Comparison of ENCODE assay signal across 9 cellular contexts in the genomic region with DNA sequence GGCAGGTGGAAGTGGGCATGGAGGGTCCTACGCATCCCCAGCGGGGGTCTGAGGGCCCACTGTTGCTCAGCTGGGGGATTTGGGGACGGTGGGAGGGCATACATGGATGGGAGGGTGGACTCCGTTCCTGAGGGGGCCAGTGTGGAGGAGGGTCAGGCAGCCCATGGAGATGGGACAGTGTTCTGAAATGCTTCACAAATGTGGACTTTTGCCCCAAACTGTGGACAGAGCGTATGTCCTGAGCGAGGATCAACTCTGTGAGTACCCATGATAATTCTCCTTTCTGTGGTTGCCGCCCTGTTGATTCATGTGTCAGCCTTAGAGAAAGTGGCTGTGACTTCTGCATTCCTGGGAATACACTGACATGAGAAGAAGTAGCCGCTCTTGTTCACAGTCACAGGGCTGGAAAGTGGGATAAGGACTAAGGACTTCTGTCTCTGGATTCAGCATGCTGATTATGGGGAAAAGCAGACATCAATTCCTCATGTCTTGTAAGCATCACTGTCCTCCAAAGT. TPM values are rescaled to one million over a fixed set of nuclear protein-coding genes. Genes with fewer than 3 reads are reported as not detected.
A peak's percentile ranks its signal among the peaks of the same experiment; 100 is the strongest.
DNase-seq lines count a peak whose midpoint lies in the region; ATAC-seq and TF ChIP-seq lines count a peak whose summit lies in the region.
"Had no signal": no experiment of that assay in that cellular context is flagged by ENCODE, and none has a peak within 500 bp of the region (broad histone marks: within the 10 kb centered on the region; RNA-seq: fewer than 3 reads in every experiment).

No MANE protein-coding gene starts in this region.

- H3K4me3 ChIP-seq in A673 (ENCODE audit: low read depth, low read length, poor library complexity, severe bottlenecking) (no peak overlapping the region), muscle layer of duodenum (ENCODE audit: low read depth in 1 of 2, low read length in 2 of 2) (no peak overlapping the region), SJCRH30 (no peak overlapping the region)

- POLR2A ChIA-PET in A673 (lab: Charles Lee; ENCODE audit: low non-redundant PET), result no interaction called here

- BruUV-seq in A673 (replicated peaks; lab: Mats Ljungman, UMichigan), result no TSS peak

- peaks cover 52% of the 10 kb centered on the region for H3K4me1 Mint-ChIP-seq in central memory CD8-positive, alpha-beta T cell

- no peaks in the 10 kb centered on the region for H3K9me3 ChIP-seq in A673 (ENCODE audit: low read depth, low read length, poor library complexity, severe bottlenecking)
- H3K9me3 ChIP-seq in muscle layer of duodenum (ENCODE audit: control insufficient read depth in 1 of 2, low read length in 2 of 2), result no peaks in the 10 kb centered on the region
- no peaks in the 10 kb centered on the region for H3K9me3 ChIP-seq in SJCRH30 (replicated peaks)

- no peak for ATAC-seq in central memory CD8-positive, alpha-beta T cell (replicated peaks; ENCODE audit: extremely low read depth, poor library complexity, severe bottlenecking)

- H3K27me3 ChIP-seq in A673 (replicated peaks; ENCODE audit: insufficient read depth, low read depth, low read length, poor library complexity) (no peaks in the 10 kb centered on the region), muscle layer of duodenum (ENCODE audit: low read depth, low read length) (no peaks in the 10 kb centered on the region), SJCRH30 (no peaks in the 10 kb centered on the region)

- H3K4me1 ChIP-seq in A673 (ENCODE audit: insufficient read depth, low read length, poor library complexity, severe bottlenecking), result peaks cover 45% of the 10 kb centered on the region
- H3K4me1 ChIP-seq in muscle layer of duodenum (ENCODE audit: control insufficient read depth in 1 of 2, insufficient read depth in 2 of 2, low read length in 2 of 2), result peaks cover 0 to 16% of the 10 kb centered on the region in 2 donors
- no peaks in the 10 kb centered on the region for H3K4me1 ChIP-seq in SJCRH30

- intact Hi-C loops in A673 (cut with micrococcal nuclease; ENCODE audit: unreplicated experiment), result no loop called here

- DNase-seq in A673 (ENCODE audit: low spot score) (no peak), LHCN-M2 (ENCODE audit: low read depth) (peak; percentile 54), DMS153 treated with DMSO at 0.1 percent for 48 hours (lab: John Stamatoyannopoulos, UW; ENCODE audit: unreplicated experiment) (no peak), NCI-H2196 (lab: John Stamatoyannopoulos, UW; ENCODE audit: unreplicated experiment) (no peak), RPMI8226 (no peak), SJCRH30 (no peak)
- no peak for DNase-seq in central memory CD8-positive, alpha-beta T cell (ENCODE audit: low spot score in 2 of 2)
- DNase-seq: foreskin melanocyte had no signal

- CTCF ChIA-PET in A673 (lab: Charles Lee), result no interaction called here

- no peaks in the 10 kb centered on the region for H3K9me3 Mint-ChIP-seq in central memory CD8-positive, alpha-beta T cell

- H3K36me3 ChIP-seq in A673 (ENCODE audit: insufficient read depth, low read length, poor library complexity, severe bottlenecking) (peaks cover 4% of the 10 kb centered on the region), muscle layer of duodenum (ENCODE audit: control insufficient read depth in 1 of 2, insufficient read depth in 2 of 2, low read length in 2 of 2) (peaks cover 3% of the 10 kb centered on the region in 2 donors), SJCRH30 (peaks cover 6% of the 10 kb centered on the region)

- H3K27ac ChIP-seq in A673 (ENCODE audit: low read depth, low read length, poor library complexity, severe bottlenecking) (peak overlapping the region; percentile 83), muscle layer of duodenum (ENCODE audit: low read length) (peak overlapping the region; percentile 29), SJCRH30 (no peak overlapping the region)

- no peaks in the 10 kb centered on the region for H3K27me3 Mint-ChIP-seq in central memory CD8-positive, alpha-beta T cell

- peaks cover 13% of the 10 kb centered on the region for H3K36me3 Mint-ChIP-seq in central memory CD8-positive, alpha-beta T cell (ENCODE audit: insufficient read depth)

- H3K27ac Mint-ChIP-seq in central memory CD8-positive, alpha-beta T cell (ENCODE audit: low read depth), result peak overlapping the region; percentile 87

- H3K4me3 Mint-ChIP-seq in central memory CD8-positive, alpha-beta T cell, result peak overlapping the region; percentile 83

- no peak for TF ChIP-seq CTCF in A673 (conservative IDR thresholded peaks at IDR 0.05; ENCODE audit: low read depth, low read length)

RNA-seq across cellular contexts. Expression of gene SMAD3, which starts 33.4 kb away (rescaled TPM):
- total RNA-seq in A673 (2021), result 31.0 and 43.0 TPM in 2 replicates
- total RNA-seq in LHCN-M2 (2014; rRNA removed), result 18.2 and 35.4 TPM in 2 replicates
- 43.2 TPM for polyA plus RNA-seq in LHCN-M2 (2012)
- 22.8 and 23.0 TPM in 2 replicates for total RNA-seq in SJCRH30 (2014; rRNA removed; shearing (Covaris generic))
